In genomic region chr14:50311974-50312733, GRCh38 we compare ENCODE assay signal across 8 cellular contexts. TPM values are rescaled to one million over a fixed set of nuclear protein-coding genes. Genes with fewer than 3 reads are reported as not detected.
DNase-seq lines count a peak whose midpoint lies in the region; ATAC-seq and TF ChIP-seq lines count a peak whose summit lies in the region.

TSS of gene DMAC2L (plus strand) at chr14:50312324. CDS start at chr14:50321488, 9,164 bp downstream.
TSS of gene L2HGDH (minus strand) at chr14:50312229. CDS start at chr14:50312150, 79 bp downstream.

- H3K9me3 ChIP-seq in testis, result no peaks in the 10 kb centered on the region

- no peaks in the 10 kb centered on the region for H3K27me3 Mint-ChIP-seq in activated naive CD4-positive, alpha-beta T cell treated with anti-CD3 and anti-CD28 coated beads for 36 hours (ENCODE audit: low read depth)

- peak; percentile 99 for ATAC-seq in omental fat pad (ENCODE audit: low FRiP score)

- H3K9me3 Mint-ChIP-seq in activated naive CD4-positive, alpha-beta T cell treated with anti-CD3 and anti-CD28 coated beads for 36 hours, result peaks cover 5% of the 10 kb centered on the region

- 0% methylated on average over 16 to 83 of the region's 83 CpGs for whole genome bisulfite sequencing in testis, 2 donors

- DNase-seq in GM04504 (ENCODE audit: low read depth) (peak; percentile 78), HFF-Myc (ENCODE audit: extremely low read depth, low read depth) (peak; percentile 59), MV-4-11 (lab: John Stamatoyannopoulos, UW) (peak; percentile 90), SK-N-DZ (ENCODE audit: low spot score) (peak; percentile 95), germinal center (ENCODE audit: low spot score) (peak; percentile 97), omental fat pad (ENCODE audit: low spot score) (peak; percentile 60), testis (peak; percentile 95)
- peak; percentile 89 for DNase-seq in activated naive CD4-positive, alpha-beta T cell treated with anti-CD3 and anti-CD28 coated beads for 36 hours

- intact Hi-C loops in activated naive CD4-positive, alpha-beta T cell treated with anti-CD3 and anti-CD28 coated beads for 36 hours (cut with micrococcal nuclease), result loop anchor here (1.0 to 10.0 kb wide), 17 partner anchors 9 to 933 kb away; partner anchors contain the start of genes KLHDC1, KLHDC2, LRR1 and MGAT2
- intact Hi-C loops in testis (cut with DNase I; ENCODE audit: low total_unique reads), result loop anchor here (10.0 kb wide), 1 partner anchor 223 kb away; the partner anchor contains the start of gene MAP4K5

- H3K4me3 Mint-ChIP-seq in activated naive CD4-positive, alpha-beta T cell treated with anti-CD3 and anti-CD28 coated beads for 36 hours, result peak within 1 kb of the TSS; percentile 94

- peaks cover 41% of the 10 kb centered on the region for H3K4me1 Mint-ChIP-seq in activated naive CD4-positive, alpha-beta T cell treated with anti-CD3 and anti-CD28 coated beads for 36 hours (ENCODE audit: low read depth)

- peaks cover 18% of the 10 kb centered on the region for H3K36me3 Mint-ChIP-seq in activated naive CD4-positive, alpha-beta T cell treated with anti-CD3 and anti-CD28 coated beads for 36 hours (ENCODE audit: low read depth)

- peak within 1 kb of the TSS; percentile 94 for H3K27ac ChIP-seq in testis

- H3K4me3 ChIP-seq in HFF-Myc (replicated peaks; ENCODE audit: low read depth, low read length), result peak within 1 kb of the TSS; percentile 90
- H3K4me3 ChIP-seq in testis, result peak within 1 kb of the TSS; percentile 75 to 85

- TF ChIP-seq CTCF in HFF-Myc (IDR thresholded peaks at IDR 0.05; ENCODE audit: low read depth, low read length, missing control alignments) (no peak), omental fat pad (IDR thresholded peaks at IDR 0.05) (no peak), testis (IDR thresholded peaks at IDR 0.05) (no peak)

- H3K27me3 ChIP-seq in testis, result no peaks in the 10 kb centered on the region

- no peaks in the 10 kb centered on the region for H3K36me3 ChIP-seq in testis (ENCODE audit: low read depth, missing control alignments)

- peaks cover 7% of the 10 kb centered on the region for H3K4me1 ChIP-seq in testis

- peak; percentile 2 for TF ChIP-seq POLR2A in testis (IDR thresholded peaks at IDR 0.05)

- CTCF ChIA-PET in activated naive CD4-positive, alpha-beta T cell treated with anti-CD3 and anti-CD28 coated beads for 36 hours (lab: Charles Lee), result interaction anchor here (0.6 to 2.7 kb wide), 9 partner anchors 9 to 490 kb away, joined by 3 to 22 read pairs (median 3); partner anchors contain the start of gene MAP4K5

- peak within 1 kb of the TSS; percentile 95 for H3K27ac Mint-ChIP-seq in activated naive CD4-positive, alpha-beta T cell treated with anti-CD3 and anti-CD28 coated beads for 36 hours

RNA-seq across cellular contexts. Expression of gene DMAC2L, which starts in this region (rescaled TPM):
- polyA plus RNA-seq in SK-N-DZ (2014; cell fraction: cytosol; rRNA removed), result 23.9 and 40.1 TPM in 2 replicates
- 8.9 and 20.6 TPM in 2 replicates for polyA plus RNA-seq in SK-N-DZ (2014; cell fraction: nucleus; rRNA removed)
- total RNA-seq in activated naive CD4-positive, alpha-beta T cell treated with anti-CD3 and anti-CD28 coated beads for 36 hours, result 10 to 100 TPM; 11.7 to 13.7 TPM
- 10 to 100 TPM; 16.5 to 19.1 (median 17.4) TPM for total RNA-seq in omental fat pad
- 10 to 100 TPM; 30.0 to 33.5 TPM for total RNA-seq in testis
- polyA plus RNA-seq in testis (ENCODE audit: insufficient read depth, low read depth, low replicate concordance), result 50.8 TPM

RNA-seq across cellular contexts. Expression of gene L2HGDH, which starts in this region (rescaled TPM):
- polyA plus RNA-seq in SK-N-DZ (2014; cell fraction: cytosol; rRNA removed), result 9.3 and 12.1 TPM in 2 replicates
- 2.1 and 8.3 TPM in 2 replicates for polyA plus RNA-seq in SK-N-DZ (2014; cell fraction: nucleus; rRNA removed)
- 10 to 100 TPM; 13.5 to 14.3 TPM for total RNA-seq in activated naive CD4-positive, alpha-beta T cell treated with anti-CD3 and anti-CD28 coated beads for 36 hours
- total RNA-seq in omental fat pad, result 1 to 10 TPM; 2.3 to 6.2 (median 4.5) TPM
- total RNA-seq in testis, result 1 to 10 TPM; 7.9 to 8.9 TPM
- 8.5 TPM for polyA plus RNA-seq in testis (ENCODE audit: insufficient read depth, low read depth, low replicate concordance)

Comparison
In these comparisons a context has a peak if more than half of its experiments do, and no peak if none do; other contexts are left out.
1. Peak in every context shown above with its lines: DNase-seq, ATAC-seq, H3K4me3 ChIP-seq and H3K27ac ChIP-seq.